8 cellular contexts compared by ENCODE assay signal in genomic region chr5:42908086-42908485, GRCh38.
DNase-seq lines count a peak whose midpoint lies in the region; ATAC-seq, FAIRE-seq and TF ChIP-seq lines count a peak whose summit lies in the region.

No MANE protein-coding gene starts in this region.

- no peak overlapping the region for H3K9ac ChIP-seq in HUES64 (ENCODE audit: low read depth, low read length)
- H3K9ac ChIP-seq in K562 (ENCODE audit: insufficient read depth in 1 of 2, low read depth in 2 of 2, low read length in 2 of 2) = no peak overlapping the region

- H4K20me1 ChIP-seq in K562 (replicated peaks; ENCODE audit: control insufficient read depth, insufficient read depth, low read length) = no peaks in the 10 kb centered on the region

- no peak for TF ChIP-seq RAD21 in K562 (CRISPR knock-in tag; conservative IDR thresholded peaks at IDR 0.05 in 1 of 2, IDR thresholded peaks at IDR 0.05 in 1 of 2)

- H3K4me1 Mint-ChIP-seq in progenitor cell of endocrine pancreas (ENCODE audit: low read depth) = peaks cover 5% of the 10 kb centered on the region

- H3K27ac Mint-ChIP-seq in progenitor cell of endocrine pancreas = no peak overlapping the region

- H3K36me3 ChIP-seq in HUES64 (ENCODE audit: insufficient read depth, low read length) (no peaks in the 10 kb centered on the region), K562 (ENCODE audit: control insufficient read depth, insufficient read depth, low read length) (no peaks in the 10 kb centered on the region), MG63 (no peaks in the 10 kb centered on the region)

- CTCF ChIA-PET in K562 (lab: Yijun Ruan, JAX; ENCODE audit: low intra/inter-chr PET ratio) = interaction anchor here (0.7 to 2.2 kb wide), 3 partner anchors 132 to 482 kb away, joined by 3 to 20 read pairs (median 4); partner anchors contain the start of gene ANXA2R

- H3K4me1 ChIP-seq in HUES64 (ENCODE audit: insufficient read depth, low read length) = no peaks in the 10 kb centered on the region
- peaks cover 3 to 6% of the 10 kb centered on the region in 2 experiments; a peak in 2 of 5 replicates for H3K4me1 ChIP-seq in K562 (replicated peaks in 1 of 2; ENCODE audit: control insufficient read depth in 2 of 2, insufficient read depth in 2 of 2, low read length in 2 of 2)

- peaks cover 32% of the 10 kb centered on the region for H3K27me3 Mint-ChIP-seq in progenitor cell of endocrine pancreas

- H2AFZ ChIP-seq in K562 (ENCODE audit: low read depth, low read length) = peak overlapping the region; percentile 93

- WGBS in HUES64 = 74% methylated on average over 2 of the region's 2 CpGs
- WGBS in K562 (ENCODE audit: insufficient coverage, low coverage, missing lambda C conversion rate) = 3% methylated on average over 2 of the region's 2 CpGs

- peak overlapping the region; percentile 82 for H3K4me3 Mint-ChIP-seq in progenitor cell of endocrine pancreas (ENCODE audit: low read depth)

- in situ Hi-C loops in K562 (cut with MboI) = loop anchor here (5.0 kb wide), 1 partner anchor 134 kb away; the partner anchor contains the start of gene ANXA2R

- no TSS peak for BruUV-seq in K562 (replicated peaks; lab: Mats Ljungman, UMichigan)

- TF ChIP-seq POLR2A in K562 (conservative IDR thresholded peaks at IDR 0.05) = no peak

- no peaks in the 10 kb centered on the region for H3K36me3 Mint-ChIP-seq in progenitor cell of endocrine pancreas (ENCODE audit: insufficient read depth)

- no peak overlapping the region for H3K27ac ChIP-seq in HUES64 (ENCODE audit: low read depth, low read length)
- H3K27ac ChIP-seq in K562 (ENCODE audit: extremely low read depth, low read depth, low read length) = no peak overlapping the region

- no peaks in the 10 kb centered on the region for H3K9me1 ChIP-seq in K562 (ENCODE audit: control insufficient read depth, insufficient read depth, low read length)

- peak; percentile 10 for ATAC-seq in GM19035 (IDR thresholded peaks at IDR 0.05; ENCODE audit: unreplicated experiment)
- ATAC-seq in K562 = no peak

- H3K9me3 Mint-ChIP-seq in progenitor cell of endocrine pancreas (ENCODE audit: low read depth) = no peaks in the 10 kb centered on the region

- peak overlapping the region; percentile 93 for H3K4me2 ChIP-seq in K562 (ENCODE audit: insufficient read depth, low read length)

- POLR2A ChIA-PET in K562 (lab: Yijun Ruan, JAX) = interaction anchor here (0.5 to 1.2 kb wide), 7 partner anchors 10 to 709 kb away, joined by 3 to 4 read pairs (median 4); no protein-coding TSS in a partner anchor

- no peaks in the 10 kb centered on the region for H3K9me3 ChIP-seq in HUES64 (ENCODE audit: insufficient read depth, low read depth, low read length)
- no peaks in the 10 kb centered on the region for H3K9me3 ChIP-seq in K562 (replicated peaks; ENCODE audit: control insufficient read depth, insufficient read depth, low read depth, low read length)
- H3K9me3 ChIP-seq in MG63 = no peaks in the 10 kb centered on the region

- no peak for FAIRE-seq in K562 (lab: Jason Lieb, UNC)

- TF ChIP-seq EP300 in K562 (IDR thresholded peaks at IDR 0.05; ENCODE audit: low read length) = no peak

- peaks cover 38% of the 10 kb centered on the region for H3K27me3 ChIP-seq in HUES64 (ENCODE audit: insufficient read depth, low read length)
- peaks cover 3 to 11% of the 10 kb centered on the region in 2 experiments; a peak in 3 of 5 replicates for H3K27me3 ChIP-seq in K562 (ENCODE audit: control insufficient read depth in 2 of 2, insufficient read depth in 2 of 2, low read length in 2 of 2)
- H3K27me3 ChIP-seq in MG63 = peaks cover 22% of the 10 kb centered on the region

- DNase-seq in K562 (ENCODE audit: extremely low read depth in 1 of 4, low spot score in 3 of 4) (no peak), progenitor cell of endocrine pancreas (ENCODE audit: low spot score, unreplicated experiment) (no peak), AG08396 (ENCODE audit: low spot score) (no peak), MG63 (no peak), hippocampal formation (lab: John Stamatoyannopoulos, UW) (no peak)
- no peak for DNase-seq in stimulated activated naive CD4-positive, alpha-beta T cell treated with Interleukin-2 at 50 U/mL for 16 hours (lab: John Stamatoyannopoulos, UW)

- TF ChIP-seq CTCF in K562 (IDR thresholded peaks at IDR 0.05 in 2 of 3, conservative IDR thresholded peaks at IDR 0.05 in 1 of 3; ENCODE audit: insufficient read depth in 2 of 3, low read depth in 1 of 3, low read length in 3 of 3) (no peak), progenitor cell of endocrine pancreas (IDR thresholded peaks at IDR 0.05; ENCODE audit: unreplicated experiment) (no peak)

- H3K79me2 ChIP-seq in K562 (ENCODE audit: control insufficient read depth, insufficient read depth, low read length) = no peaks in the 10 kb centered on the region

- peak overlapping the region; percentile 61 for H3K4me3 ChIP-seq in HUES64 (ENCODE audit: low read length)
- no peak overlapping the region for H3K4me3 ChIP-seq in K562
- H3K4me3 ChIP-seq in MG63 = no peak overlapping the region

- intact Hi-C loops in K562 (cut with micrococcal nuclease) = loop anchor here (2.0 to 5.0 kb wide), 2 partner anchors 197 to 404 kb away; partner anchors contain the start of gene HMGCS1

TF ChIP-seq in K562, 482 proteins besides CTCF, POLR2A, EP300 and RAD21 (continues in another document):
- TF ChIP-seq PREB (CRISPR knock-in tag; IDR thresholded peaks at IDR 0.05) (no peak), ZBTB5 (IDR thresholded peaks at IDR 0.05) (no peak), POLR3A (IDR thresholded peaks at IDR 0.05; ENCODE audit: borderline replicate concordance, extremely low read depth, insufficient read depth, insufficient read length) (no peak), ZFP36 (IDR thresholded peaks at IDR 0.05; ENCODE audit: low read depth, low read length, partially characterized antibody) (no peak), HOMEZ (CRISPR knock-in tag; IDR thresholded peaks at IDR 0.05) (no peak), GTF2E2 (tag; IDR thresholded peaks at IDR 0.05) (no peak), MITF (IDR thresholded peaks at IDR 0.05) (no peak), EGR1 (conservative IDR thresholded peaks at IDR 0.05) (no peak), NCOR1 (IDR thresholded peaks at IDR 0.05) (no peak), ZEB2 (IDR thresholded peaks at IDR 0.05) (no peak), NFIC (IDR thresholded peaks at IDR 0.05) (no peak), ELK3 (CRISPR knock-in tag; IDR thresholded peaks at IDR 0.05) (no peak)
